Comparison of ENCODE assay signal across 37 cellular contexts in genomic region chr6:132805548-132805947, GRCh38. TPM values are rescaled to one million over a fixed set of nuclear protein-coding genes. Genes with fewer than 3 reads are reported as not detected.
"Had no signal": no experiment of that assay in that cellular context is flagged by ENCODE, and none has a peak within 500 bp of the region (broad histone marks: within the 10 kb centered on the region; RNA-seq: fewer than 3 reads in every experiment).

No MANE protein-coding gene starts in this region.

- H3K27me3 ChIP-seq: MG63 had no signal

- H3K36me3 ChIP-seq: MG63 had no signal

- DNase-seq: Karpas-422, Kasumi-1, MG63, MM.1S, MV-4-11, NCI-H1048, NCI-H1092, NCI-H1092 treated with DMSO at 0.1 percent for 48 hours, NCI-H1105, NCI-H1105 treated with DMSO at 0.1 percent for 48 hours, NCI-H1417, NCI-H1417 treated with DMSO at 0.1 percent for 48 hours, NCI-H1436, NCI-H1436 treated with DMSO at 0.1 percent for 48 hours, NCI-H146, NCI-H1694, NCI-H1694 treated with DMSO at 0.1 percent for 48 hours, NCI-H187, NCI-H187 treated with DMSO at 0.1 percent for 48 hours, NCI-H1930, NCI-H2029, NCI-H2029 treated with DMSO at 0.1 percent for 48 hours, NCI-H2081, NCI-H2081 treated with DMSO at 0.1 percent for 48 hours, NCI-H2107, NCI-H2171, NCI-H2171 treated with DMSO at 0.1 percent for 48 hours, NCI-H2227 treated with DMSO at 0.1 percent for 48 hours, NCI-H226, NCI-H345, NCI-H446, NCI-H446 treated with DMSO at 0.1 percent for 48 hours, NCI-H510A, NCI-H510A treated with DMSO at 0.1 percent for 48 hours had no signal

- H3K4me3 ChIP-seq: MG63 had no signal

RNA-seq across cellular contexts. Expression of gene VNN2, which starts 47.8 kb away (rescaled TPM):
- total RNA-seq: LHCN-M2, MCF 10A, NCI-H460 had no signal
